12 cellular contexts compared by ENCODE assay signal in genomic region chr5:132487095-132487428, GRCh38. TPM values are rescaled to one million over a fixed set of nuclear protein-coding genes. Genes with fewer than 3 reads are reported as not detected.
DNase-seq lines count a peak whose midpoint lies in the region; ATAC-seq and TF ChIP-seq lines count a peak whose summit lies in the region.
"Had no signal": no experiment of that assay in that cellular context is flagged by ENCODE, and none has a peak within 500 bp of the region (broad histone marks: within the 10 kb centered on the region; RNA-seq: fewer than 3 reads in every experiment).

No MANE protein-coding gene starts in this region.

- H3K9me3 ChIP-seq in right atrium auricular region = no peaks in the 10 kb centered on the region
- no peaks in the 10 kb centered on the region for H3K9me3 ChIP-seq in naive thymus-derived CD4-positive, alpha-beta T cell (ENCODE audit: control insufficient read depth in 2 of 3, low read length in 3 of 3)
- H3K9me3 ChIP-seq in uterus = no peaks in the 10 kb centered on the region

- ATAC-seq in left ventricle myocardium superior = no peak
- ATAC-seq in activated naive CD4-positive, alpha-beta T cell treated with anti-CD3 and anti-CD28 coated beads, Interleukin-2, amount 50 U/mL, for 72 hours = no peak
- ATAC-seq in naive thymus-derived CD4-positive, alpha-beta T cell = no peak

- POLR2A ChIA-PET in naive thymus-derived CD4-positive, alpha-beta T cell (lab: Charles Lee) = interaction anchor here (0.7 to 17.6 kb wide), 12 partner anchors 8 to 100 kb away, joined by 3 to 268 read pairs (median 126); no protein-coding TSS in a partner anchor

- H3K4me1 Mint-ChIP-seq in naive thymus-derived CD4-positive, alpha-beta T cell = peaks cover 43 to 69% (median 63%) of the 10 kb centered on the region in 7 donors

- CTCF ChIA-PET in naive thymus-derived CD4-positive, alpha-beta T cell (lab: Charles Lee) = interaction anchor here (1.4 to 5.1 kb wide), 5 partner anchors 8 to 100 kb away, joined by 3 to 46 read pairs (median 17); no protein-coding TSS in a partner anchor

- H3K4me1 ChIP-seq in right atrium auricular region (peaks cover 0 to 68% of the 10 kb centered on the region in 2 donors), uterus (peaks cover 4 to 8% of the 10 kb centered on the region in 2 donors)
- peaks cover 42 to 58% of the 10 kb centered on the region in 2 donors for H3K4me1 ChIP-seq in naive thymus-derived CD4-positive, alpha-beta T cell (ENCODE audit: control insufficient read depth in 2 of 2, insufficient read depth in 2 of 2, low read length in 2 of 2)

- H3K4me3 ChIP-seq in right atrium auricular region = no peak overlapping the region
- peak overlapping the region; percentile 78 for H3K4me3 ChIP-seq in naive thymus-derived CD4-positive, alpha-beta T cell (ENCODE audit: low read length)
- H3K4me3 ChIP-seq in uterus = no peak overlapping the region
- H3K4me3 ChIP-seq: GM23248 had no signal

- peaks cover 0 to 2% (median 0%) of the 10 kb centered on the region in 5 donors for H3K27me3 Mint-ChIP-seq in naive thymus-derived CD4-positive, alpha-beta T cell

- no peak overlapping the region for H3K27ac ChIP-seq in right atrium auricular region
- H3K27ac ChIP-seq in naive thymus-derived CD4-positive, alpha-beta T cell (ENCODE audit: low read depth, low read length) = peak overlapping the region; percentile 99
- H3K27ac ChIP-seq in uterus = peak overlapping the region; percentile 37 to 98
- H3K27ac ChIP-seq: GM23248 had no signal

- TF ChIP-seq CTCF in right atrium auricular region (IDR thresholded peaks at IDR 0.05) (no peak), uterus (IDR thresholded peaks at IDR 0.05) (no peak)

- intact Hi-C loops in left ventricle myocardium superior (cut with micrococcal nuclease) (no loop called here), uterus (cut with DNase I; ENCODE audit: low total_unique reads) (loop anchor here (5.0 kb wide), 1 partner anchor 65 kb away; no protein-coding TSS in a partner anchor)
- intact Hi-C loops in naive thymus-derived CD4-positive, alpha-beta T cell (cut with micrococcal nuclease) = no loop called here

- no peak for TF ChIP-seq POLR2A in uterus (IDR thresholded peaks at IDR 0.05)

- H3K36me3 ChIP-seq in right atrium auricular region (peaks cover 54% of the 10 kb centered on the region), uterus (no peaks in the 10 kb centered on the region)
- peaks cover 54 to 78% (median 73%) of the 10 kb centered on the region in 3 experiments for H3K36me3 ChIP-seq in naive thymus-derived CD4-positive, alpha-beta T cell (ENCODE audit: control insufficient read depth in 2 of 3, insufficient read depth in 3 of 3, low read length in 3 of 3)

- no peaks in the 10 kb centered on the region for H3K9me3 Mint-ChIP-seq in activated naive CD4-positive, alpha-beta T cell treated with anti-CD3 and anti-CD28 coated beads, Interleukin-2, amount 50 U/mL, for 72 hours
- H3K9me3 Mint-ChIP-seq in naive thymus-derived CD4-positive, alpha-beta T cell = peaks cover 0 to 5% (median 0%) of the 10 kb centered on the region in 11 donors

- peak overlapping the region; percentile 92 to 98 (median 95) for H3K4me3 Mint-ChIP-seq in naive thymus-derived CD4-positive, alpha-beta T cell

- DNase-seq in right atrium auricular region (ENCODE audit: low spot score) = peak; percentile 46
- no peak for DNase-seq in left ventricle myocardium superior
- DNase-seq in activated naive CD4-positive, alpha-beta T cell treated with anti-CD3 and anti-CD28 coated beads, Interleukin-2, amount 50 U/mL, for 72 hours (ENCODE audit: low spot score in 2 of 2) = peak in 1 of 2 donors; percentile 14
- DNase-seq in naive thymus-derived CD4-positive, alpha-beta T cell = peak in 1 of 9 donors; percentile 10
- peak; percentile 7 to 12 for DNase-seq in uterus
- no peak for DNase-seq in globus pallidus (ENCODE audit: low spot score)
- no peak for DNase-seq in NCI-H69 (lab: John Stamatoyannopoulos, UW)
- no peak for DNase-seq in KG1 (lab: John Stamatoyannopoulos, UW)
- DNase-seq: GM23248, NCI-H2081, T1000 had no signal

- peaks cover 51 to 62% of the 10 kb centered on the region in 2 donors for H3K36me3 Mint-ChIP-seq in activated naive CD4-positive, alpha-beta T cell treated with anti-CD3 and anti-CD28 coated beads, Interleukin-2, amount 50 U/mL, for 72 hours
- peaks cover 23 to 67% (median 53%) of the 10 kb centered on the region in 5 donors for H3K36me3 Mint-ChIP-seq in naive thymus-derived CD4-positive, alpha-beta T cell

- H3K27ac Mint-ChIP-seq in activated naive CD4-positive, alpha-beta T cell treated with anti-CD3 and anti-CD28 coated beads, Interleukin-2, amount 50 U/mL, for 72 hours = peak overlapping the region; percentile 100
- H3K27ac Mint-ChIP-seq in naive thymus-derived CD4-positive, alpha-beta T cell = peak overlapping the region; percentile 83 to 98 (median 96)

- H3K27me3 ChIP-seq in right atrium auricular region (no peaks in the 10 kb centered on the region), uterus (no peaks in the 10 kb centered on the region)
- H3K27me3 ChIP-seq in naive thymus-derived CD4-positive, alpha-beta T cell (ENCODE audit: control insufficient read depth in 2 of 2, insufficient read depth in 2 of 2, low read length in 2 of 2) = no peaks in the 10 kb centered on the region

RNA-seq across cellular contexts. Expression of gene IRF1, which starts 3.5 kb away (rescaled TPM):
- total RNA-seq in right atrium auricular region (10 to 100 TPM; 10.1 to 15.8 TPM), left ventricle myocardium superior (12.6 TPM), uterus (100 to 1,000 TPM in 1 of 4 donors, 10 to 100 TPM in 2, 1 to 10 TPM in 1; 3.8 to 110 (median 25.7) TPM)
- total RNA-seq in activated naive CD4-positive, alpha-beta T cell treated with anti-CD3 and anti-CD28 coated beads, Interleukin-2, amount 50 U/mL, for 72 hours = 100 to 1,000 TPM; 107 to 156 TPM
- total RNA-seq in naive thymus-derived CD4-positive, alpha-beta T cell = 100 to 1,000 TPM; 118 to 632 (median 549) TPM
- polyA plus RNA-seq in naive thymus-derived CD4-positive, alpha-beta T cell = 100 to 1,000 TPM; 148 to 174 TPM

RNA-seq across cellular contexts. Expression of gene IL5, which starts 56.3 kb away (rescaled TPM):
- total RNA-seq in right atrium auricular region = not detected
- not detected for total RNA-seq in left ventricle myocardium superior
- total RNA-seq in activated naive CD4-positive, alpha-beta T cell treated with anti-CD3 and anti-CD28 coated beads, Interleukin-2, amount 50 U/mL, for 72 hours = not detected
- total RNA-seq in naive thymus-derived CD4-positive, alpha-beta T cell = 1 to 10 TPM in 1 of 5 experiments, not detected in 4; 1.2 TPM
- not detected for polyA plus RNA-seq in naive thymus-derived CD4-positive, alpha-beta T cell
- total RNA-seq in uterus = not detected
- total RNA-seq: GM23248, omental fat pad had no signal
- polyA plus RNA-seq: GM23248 had no signal

Comparison
In these comparisons a context has a peak if more than half of its experiments do, and no peak if none do; other contexts are left out.
1. DNase-seq: peak in right atrium auricular region (single experiment) and uterus (2 of 2); none in left ventricle myocardium superior (single experiment), globus pallidus (single experiment), NCI-H69 (single experiment) and KG1 (single experiment).
2. H3K27ac ChIP-seq: peak in naive thymus-derived CD4-positive, alpha-beta T cell (single experiment) and uterus (2 of 2); none in right atrium auricular region (0 of 2).